8 cellular contexts compared by ENCODE assay signal in genomic region chr10:43436291-43437140, GRCh38. TPM values are rescaled to one million over a fixed set of nuclear protein-coding genes. Genes with fewer than 3 reads are reported as not detected.
DNase-seq lines count a peak whose midpoint lies in the region; ATAC-seq and TF ChIP-seq lines count a peak whose summit lies in the region.

Gene ZNF487, plus strand, starts transcription at chr10:43437111. Its CDS starts 38,703 bp downstream, at chr10:43475814.

- H3K27ac Mint-ChIP-seq in stimulated activated naive CD8-positive, alpha-beta T cell treated with anti-CD3 and anti-CD28 coated beads, Interleukin-15, amount 100 ng/mL, for 72 hours = peak within 1 kb of the TSS; percentile 96 to 98

- H3K36me3 ChIP-seq in DND-41 (ENCODE audit: insufficient read depth, low read length) (no peaks in the 10 kb centered on the region; the same call in 1 of the 2 replicates), RWPE2 (ENCODE audit: low read depth) (no peaks in the 10 kb centered on the region), neural cell (ENCODE audit: insufficient read depth, low read length) (no peaks in the 10 kb centered on the region)

- H3K9me2 ChIP-seq in neural cell (ENCODE audit: insufficient read depth, low read length) = no peaks in the 10 kb centered on the region

- no peaks in the 10 kb centered on the region for H4K20me1 ChIP-seq in DND-41 (ENCODE audit: insufficient read depth, low read length)
- no peaks in the 10 kb centered on the region for H4K20me1 ChIP-seq in neural cell (ENCODE audit: insufficient read depth)

- H3K4me2 ChIP-seq in DND-41 (ENCODE audit: insufficient read depth, low read length) (peak within 1 kb of the TSS; percentile 99), neural cell (ENCODE audit: low read length) (peak within 1 kb of the TSS; percentile 78)

- H3K4me3 Mint-ChIP-seq in stimulated activated naive CD8-positive, alpha-beta T cell treated with anti-CD3 and anti-CD28 coated beads, Interleukin-15, amount 100 ng/mL, for 72 hours = peak within 1 kb of the TSS; percentile 90 to 100

- TF ChIP-seq EP300 in neural cell (conservative IDR thresholded peaks at IDR 0.05; ENCODE audit: poor library complexity, severe bottlenecking) = peak; percentile 64

- H3K4me1 Mint-ChIP-seq in stimulated activated naive CD8-positive, alpha-beta T cell treated with anti-CD3 and anti-CD28 coated beads, Interleukin-15, amount 100 ng/mL, for 72 hours = peaks cover 21% of the 10 kb centered on the region

- H3K27me3 ChIP-seq in DND-41 (ENCODE audit: insufficient read depth, low read length, poor library complexity) (no peaks in the 10 kb centered on the region), RWPE2 (ENCODE audit: insufficient read depth, poor library complexity, severe bottlenecking) (no peaks in the 10 kb centered on the region), neural cell (ENCODE audit: insufficient read depth, low read depth, low read length) (no peaks in the 10 kb centered on the region)

- no peaks in the 10 kb centered on the region for H3K27me3 Mint-ChIP-seq in stimulated activated naive CD8-positive, alpha-beta T cell treated with anti-CD3 and anti-CD28 coated beads, Interleukin-15, amount 100 ng/mL, for 72 hours

- ATAC-seq in DND-41 (ENCODE audit: insufficient read depth, low read depth) (peak; percentile 93), GM21529 (IDR thresholded peaks at IDR 0.05; ENCODE audit: unreplicated experiment) (peak; percentile 95), RWPE2 (ENCODE audit: low read depth) (peak; percentile 95)
- ATAC-seq in stimulated activated naive CD8-positive, alpha-beta T cell treated with anti-CD3 and anti-CD28 coated beads, Interleukin-15, amount 100 ng/mL, for 72 hours = peak; percentile 98

- TF ChIP-seq CTCF in DND-41 (IDR thresholded peaks at IDR 0.05; ENCODE audit: borderline replicate concordance, extremely low read depth, low read length, poor library complexity, severe bottlenecking) (peak; percentile 28), RWPE2 (IDR thresholded peaks at IDR 0.05; ENCODE audit: poor library complexity, severe bottlenecking) (peak; percentile 25), neural cell (IDR thresholded peaks at IDR 0.05; ENCODE audit: poor library complexity, severe bottlenecking) (peak; percentile 44)

- H3K27ac ChIP-seq in DND-41 (ENCODE audit: low read length) (peak within 1 kb of the TSS; percentile 99), RWPE2 (ENCODE audit: poor library complexity, severe bottlenecking) (peak within 1 kb of the TSS; percentile 73), neural cell (ENCODE audit: low read length) (peak within 1 kb of the TSS; percentile 79)

- H3K79me2 ChIP-seq in DND-41 (ENCODE audit: insufficient read depth, low read length) (peaks cover 33% of the 10 kb centered on the region), neural cell (replicated peaks; ENCODE audit: insufficient read depth, low read length) (no peaks in the 10 kb centered on the region)

- H3K9me3 ChIP-seq in DND-41 (ENCODE audit: insufficient read depth, low read length, severe bottlenecking) (no peaks in the 10 kb centered on the region), RWPE2 (ENCODE audit: severe bottlenecking) (no peaks in the 10 kb centered on the region), neural cell (ENCODE audit: low read length) (no peaks in the 10 kb centered on the region)

- H3K4me3 ChIP-seq in DND-41 (ENCODE audit: low read depth in 1 of 2, low read length in 2 of 2) = peak within 1 kb of the TSS; percentile 47 to 86
- H3K4me3 ChIP-seq in RWPE2 (ENCODE audit: severe bottlenecking) = peak within 1 kb of the TSS; percentile 73
- H3K4me3 ChIP-seq in neural cell (ENCODE audit: low read length) = peak within 1 kb of the TSS; percentile 95

- DNase-seq in DND-41 (peak; percentile 89), HuH-7.5 (ENCODE audit: low spot score) (peak; percentile 81), RWPE2 (ENCODE audit: low spot score) (peak; percentile 77), activated gamma-delta T cell (lab: John Stamatoyannopoulos, UW) (peak; percentile 83), fibroblast of the conjunctiva (ENCODE audit: low read depth) (peak; percentile 78)
- peak; percentile 90 for DNase-seq in stimulated activated naive CD8-positive, alpha-beta T cell treated with anti-CD3 and anti-CD28 coated beads, Interleukin-15, amount 100 ng/mL, for 72 hours

- H3K4me1 ChIP-seq in DND-41 (ENCODE audit: insufficient read depth, low read length) (peaks cover 19% of the 10 kb centered on the region), RWPE2 (ENCODE audit: insufficient read depth, poor library complexity, severe bottlenecking) (peaks cover 8% of the 10 kb centered on the region)

- no peaks in the 10 kb centered on the region for H3F3A ChIP-seq in neural cell (ENCODE audit: insufficient read depth, low read length, poor library complexity, severe bottlenecking)

- peak within 1 kb of the TSS; percentile 95 for H2AFZ ChIP-seq in DND-41 (ENCODE audit: low read depth, low read length)
- peak within 1 kb of the TSS; percentile 83 for H2AFZ ChIP-seq in neural cell (ENCODE audit: low read depth, low read length)

- H3K9ac ChIP-seq in DND-41 (ENCODE audit: low read depth, low read length) (peak within 1 kb of the TSS; percentile 97), neural cell (ENCODE audit: low read length) (peak within 1 kb of the TSS; percentile 81)

- TF ChIP-seq RAD21 in neural cell (conservative IDR thresholded peaks at IDR 0.05) = no peak

- no peaks in the 10 kb centered on the region for H3K9me3 Mint-ChIP-seq in stimulated activated naive CD8-positive, alpha-beta T cell treated with anti-CD3 and anti-CD28 coated beads, Interleukin-15, amount 100 ng/mL, for 72 hours

TF ChIP-seq in neural cell, 6 proteins besides CTCF, POLR2A, EP300 and RAD21:
- TF ChIP-seq REST (IDR thresholded peaks at IDR 0.05; ENCODE audit: borderline replicate concordance) = peak; percentile 85
- peak; percentile 90 for TF ChIP-seq POLR2AphosphoS5 (IDR thresholded peaks at IDR 0.05)
- TF ChIP-seq EZH2 (IDR thresholded peaks at IDR 0.05; ENCODE audit: borderline replicate concordance, insufficient read depth, low read length, poor library complexity, severe bottlenecking) = no peak
- TF ChIP-seq MXI1 (conservative IDR thresholded peaks at IDR 0.05; ENCODE audit: poor library complexity, severe bottlenecking) = peak; percentile 74
- peak; percentile 73 for TF ChIP-seq TAF1 (IDR thresholded peaks at IDR 0.05; ENCODE audit: low read depth)
- TF ChIP-seq SMC3 (conservative IDR thresholded peaks at IDR 0.05; ENCODE audit: poor library complexity) = peak; percentile 41

RNA-seq across cellular contexts. Expression of gene ZNF487, which starts in this region (rescaled TPM):
- polyA plus RNA-seq in neural cell = 6.2 and 11.8 TPM in 2 replicates
- 20.2 and 23.5 TPM in 2 replicates for polyA minus RNA-seq in neural cell

Comparison
In these comparisons a context has a peak if more than half of its experiments do, and no peak if none do; other contexts are left out.
1. Peak in every context shown above with its lines: DNase-seq, ATAC-seq, H3K4me3 ChIP-seq and H3K27ac ChIP-seq.